ENCODE assay signal across 22 cellular contexts in genomic region chr1:201044119-201044518, GRCh38. TPM values are rescaled to one million over a fixed set of nuclear protein-coding genes. Genes with fewer than 3 reads are reported as not detected.
DNase-seq lines count a peak whose midpoint lies in the region; ATAC-seq and TF ChIP-seq lines count a peak whose summit lies in the region.
"Had no signal": no experiment of that assay in that cellular context is flagged by ENCODE, and none has a peak within 500 bp of the region (broad histone marks: within the 10 kb centered on the region; RNA-seq: fewer than 3 reads in every experiment).

No MANE protein-coding gene starts in this region.

- intact Hi-C loops in Right ventricle myocardium inferior (cut with DNase I) (no loop called here), left cardiac atrium (cut with DNase I) (loop anchor here in 1 of 2 donors (5.0 kb wide), 1 partner anchor 482 kb away; no protein-coding TSS in a partner anchor)

- H3K36me3 Mint-ChIP-seq in WTC11 = no peaks in the 10 kb centered on the region
- H3K36me3 Mint-ChIP-seq: CD14-positive monocyte; CD8-positive, alpha-beta memory T cell had no signal

- H3K79me2 ChIP-seq in osteoblast (ENCODE audit: insufficient read depth, low read length) = no peaks in the 10 kb centered on the region

- no peak overlapping the region for H3K27ac ChIP-seq in osteoblast (ENCODE audit: low read depth, low read length)
- H3K27ac ChIP-seq: 22Rv1; BLaER1 treated with 17β-estradiol and CSF1 and Interleukin-3, amounts not matched to agents 10 nM and 100 nM had no signal

- H3K4me3 ChIP-seq in BE2C (ENCODE audit: low read depth, low read length) = no peak overlapping the region
- no peak overlapping the region for H3K4me3 ChIP-seq in osteoblast (ENCODE audit: insufficient read depth, low read length)
- H3K4me3 ChIP-seq: BLaER1 treated with 17β-estradiol and CSF1 and Interleukin-3, amounts not matched to agents 10 nM and 100 nM; GM12878; HAP-1 had no signal

- no peak overlapping the region for H3K27ac Mint-ChIP-seq in WTC11
- H3K27ac Mint-ChIP-seq: B cell; CD14-positive monocyte; CD4-positive, alpha-beta T cell; HFFc6 had no signal

- H3K9me3 Mint-ChIP-seq in WTC11 = no peaks in the 10 kb centered on the region
- H3K9me3 Mint-ChIP-seq: CD14-positive monocyte; CD4-positive, alpha-beta T cell; CD8-positive, alpha-beta memory T cell; HFFc6 had no signal

- no peak overlapping the region for H2AFZ ChIP-seq in osteoblast (ENCODE audit: low read length)

- POLR2A ChIA-PET in WTC11 (lab: Charles Lee) = no interaction called here

- CTCF ChIA-PET in WTC11 (lab: Charles Lee) = interaction anchor here (0.7 to 9.0 kb wide), 6 partner anchors 18 to 83 kb away, joined by 3 to 153 read pairs (median 7); partner anchors contain the start of gene ASCL5

- H3K27me3 ChIP-seq in BE2C = no peaks in the 10 kb centered on the region; the same call in 1 of the 2 replicates
- H3K27me3 ChIP-seq in osteoblast (ENCODE audit: insufficient read depth, low read length) = peaks cover 22% of the 10 kb centered on the region

- TF ChIP-seq CTCF in BE2C (IDR thresholded peaks at IDR 0.05; ENCODE audit: low read depth, low read length) = 0 out of 2 replicates have a peak, but pooled peaks have one; percentile 3
- no peak for TF ChIP-seq CTCF in WTC11 (IDR thresholded peaks at IDR 0.05)
- TF ChIP-seq CTCF in osteoblast (IDR thresholded peaks at IDR 0.05; ENCODE audit: extremely low read depth, low read depth, low read length) = no peak

- no peaks in the 10 kb centered on the region for H3K4me1 ChIP-seq in BE2C
- H3K4me1 ChIP-seq in osteoblast (ENCODE audit: insufficient read depth, low read length) = peaks cover 6% of the 10 kb centered on the region
- H3K4me1 ChIP-seq: HAP-1 had no signal

- H3K4me2 ChIP-seq in osteoblast (ENCODE audit: insufficient read depth, low read length) = no peak overlapping the region
- H3K4me2 ChIP-seq: BLaER1 treated with 17β-estradiol and CSF1 and Interleukin-3, amounts not matched to agents 10 nM and 100 nM had no signal

- no peaks in the 10 kb centered on the region for H3K9me3 ChIP-seq in BE2C
- no peaks in the 10 kb centered on the region for H3K9me3 ChIP-seq in osteoblast (ENCODE audit: low read depth, low read length)
- H3K9me3 ChIP-seq: BLaER1 treated with 17β-estradiol and CSF1 and Interleukin-3, amounts not matched to agents 10 nM and 100 nM; HAP-1 had no signal

- H3K27me3 Mint-ChIP-seq in WTC11 (ENCODE audit: low read depth) = no peaks in the 10 kb centered on the region; the same call in 1 of the 2 replicates
- H3K27me3 Mint-ChIP-seq: CD4-positive, alpha-beta T cell had no signal

- H3K4me1 Mint-ChIP-seq in WTC11 = no peaks in the 10 kb centered on the region

- ATAC-seq in Right ventricle myocardium inferior = no peak
- no peak for ATAC-seq in left cardiac atrium
- 0 out of 2 replicates have a peak, but pooled peaks have one; percentile 12 for ATAC-seq in WTC11
- no peak for ATAC-seq in GM18867 (IDR thresholded peaks at IDR 0.05; ENCODE audit: unreplicated experiment)
- ATAC-seq: GM12878 had no signal

- H4K20me1 ChIP-seq in osteoblast (ENCODE audit: insufficient read depth, low read length) = no peaks in the 10 kb centered on the region

- H3K4me3 Mint-ChIP-seq in WTC11 = no peak overlapping the region
- H3K4me3 Mint-ChIP-seq: B cell; CD4-positive, alpha-beta T cell; CD8-positive, alpha-beta memory T cell; HFFc6 had no signal

- DNase-seq in Right ventricle myocardium inferior (ENCODE audit: missing footprints) = peak; percentile 28
- DNase-seq in left cardiac atrium = no peak
- no peak for DNase-seq in BE2C
- DNase-seq in WTC11 (ENCODE audit: low spot score) = no peak
- DNase-seq in osteoblast (ENCODE audit: insufficient read length, low spot score, missing footprints) = peak; percentile 18
- no peak for DNase-seq in T-helper 9 cell
- DNase-seq in dedifferentiated amniotic fluid mesenchymal stem cell (ENCODE audit: extremely low spot score) = no peak
- DNase-seq: CD4-positive, alpha-beta T cell; DMS 273 treated with DMSO at 0.1 percent for 48 hours; DMS79; EL; GDM1; GOT3; HFFc6 had no signal

- H3K36me3 ChIP-seq in BE2C (no peaks in the 10 kb centered on the region), osteoblast (ENCODE audit: insufficient read depth, low read length) (no peaks in the 10 kb centered on the region)
- H3K36me3 ChIP-seq: BLaER1 treated with 17β-estradiol and CSF1 and Interleukin-3, amounts not matched to agents 10 nM and 100 nM; HAP-1 had no signal

TF ChIP-seq in WTC11, 78 proteins besides CTCF, POLR2A, EP300 and RAD21 (continues in another document):
- TF ChIP-seq FOXK1 (CRISPR knock-in tag; IDR thresholded peaks at IDR 0.05) (no peak), RELA (CRISPR knock-in tag; IDR thresholded peaks at IDR 0.05; ENCODE audit: borderline replicate concordance) (no peak), STAT6 (CRISPR knock-in tag; conservative IDR thresholded peaks at IDR 0.05; ENCODE audit: low read depth) (no peak), ATF1 (CRISPR knock-in tag; IDR thresholded peaks at IDR 0.05) (no peak), FOXJ3 (CRISPR knock-in tag; IDR thresholded peaks at IDR 0.05; ENCODE audit: borderline replicate concordance) (no peak)
- TF ChIP-seq, protein P1, sequence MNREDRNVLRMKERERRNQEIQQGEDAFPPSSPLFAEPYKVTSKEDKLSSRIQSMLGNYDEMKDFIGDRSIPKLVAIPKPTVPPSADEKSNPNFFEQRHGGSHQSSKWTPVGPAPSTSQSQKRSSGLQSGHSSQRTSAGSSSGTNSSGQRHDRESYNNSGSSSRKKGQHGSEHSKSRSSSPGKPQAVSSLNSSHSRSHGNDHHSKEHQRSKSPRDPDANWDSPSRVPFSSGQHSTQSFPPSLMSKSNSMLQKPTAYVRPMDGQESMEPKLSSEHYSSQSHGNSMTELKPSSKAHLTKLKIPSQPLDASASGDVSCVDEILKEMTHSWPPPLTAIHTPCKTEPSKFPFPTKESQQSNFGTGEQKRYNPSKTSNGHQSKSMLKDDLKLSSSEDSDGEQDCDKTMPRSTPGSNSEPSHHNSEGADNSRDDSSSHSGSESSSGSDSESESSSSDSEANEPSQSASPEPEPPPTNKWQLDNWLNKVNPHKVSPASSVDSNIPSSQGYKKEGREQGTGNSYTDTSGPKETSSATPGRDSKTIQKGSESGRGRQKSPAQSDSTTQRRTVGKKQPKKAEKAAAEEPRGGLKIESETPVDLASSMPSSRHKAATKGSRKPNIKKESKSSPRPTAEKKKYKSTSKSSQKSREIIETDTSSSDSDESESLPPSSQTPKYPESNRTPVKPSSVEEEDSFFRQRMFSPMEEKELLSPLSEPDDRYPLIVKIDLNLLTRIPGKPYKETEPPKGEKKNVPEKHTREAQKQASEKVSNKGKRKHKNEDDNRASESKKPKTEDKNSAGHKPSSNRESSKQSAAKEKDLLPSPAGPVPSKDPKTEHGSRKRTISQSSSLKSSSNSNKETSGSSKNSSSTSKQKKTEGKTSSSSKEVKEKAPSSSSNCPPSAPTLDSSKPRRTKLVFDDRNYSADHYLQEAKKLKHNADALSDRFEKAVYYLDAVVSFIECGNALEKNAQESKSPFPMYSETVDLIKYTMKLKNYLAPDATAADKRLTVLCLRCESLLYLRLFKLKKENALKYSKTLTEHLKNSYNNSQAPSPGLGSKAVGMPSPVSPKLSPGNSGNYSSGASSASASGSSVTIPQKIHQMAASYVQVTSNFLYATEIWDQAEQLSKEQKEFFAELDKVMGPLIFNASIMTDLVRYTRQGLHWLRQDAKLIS (CRISPR knock-in tag; IDR thresholded peaks at IDR 0.05; ENCODE audit: borderline replicate concordance) = no peak

RNA-seq across cellular contexts. Expression of gene KIF21B, which starts 20.6 kb away (rescaled TPM):
- total RNA-seq in Right ventricle myocardium inferior (0.43 TPM), left cardiac atrium (1 to 10 TPM in 1 of 2 donors, under 1 TPM in 1; 0.94 to 1.0 TPM), WTC11 (2021) (17.8 to 19.4 TPM (median 18.0 TPM) in 3 replicates), osteoblast (under 0.01 TPM in 2 replicates)
- polyA plus RNA-seq in BE2C (2012; ENCODE audit: insufficient read depth, insufficient read length, low read depth) = 0.14 TPM
- total RNA-seq: HFFc6 had no signal

Comparison
In these comparisons a context has a peak if more than half of its experiments do, and no peak if none do; other contexts are left out.
1. DNase-seq: peak in Right ventricle myocardium inferior (single experiment) and osteoblast (single experiment); none in left cardiac atrium (single experiment), BE2C (single experiment), WTC11 (single experiment), T-helper 9 cell (single experiment) and dedifferentiated amniotic fluid mesenchymal stem cell (single experiment).